In genomic region chr4:133146574-133147198, GRCh38 we compare ENCODE assay signal across 8 cellular contexts.
DNase-seq lines count a peak whose midpoint lies in the region; ATAC-seq and TF ChIP-seq lines count a peak whose summit lies in the region.

No MANE protein-coding gene starts in this region.

- peak overlapping the region; percentile 27 for H3K4me3 ChIP-seq in iPS-11a (ENCODE audit: low read depth, low read length)

- no peak for ATAC-seq in GM21737 (IDR thresholded peaks at IDR 0.05; ENCODE audit: unreplicated experiment)

- peak; percentile 77 for DNase-seq in DMS53 (lab: John Stamatoyannopoulos, UW)
- peak; percentile 53 for DNase-seq in GM20000 (ENCODE audit: low spot score)
- DNase-seq in NAMALWA (ENCODE audit: low spot score): peak; percentile 83
- peak in 55 of 58 donors; percentile 24 to 88 (median 68) for DNase-seq in anterior cingulate cortex (lab: John Stamatoyannopoulos, UW)
- DNase-seq in stimulated activated CD8-positive, alpha-beta memory T cell treated with anti-CD3 and anti-CD28 coated beads, Interleukin-4, amount 100 ng/mL, for 48 hours: peak; percentile 49
- DNase-seq in stimulated activated CD4-positive, alpha-beta T cell treated with anti-CD3 and anti-CD28 coated beads, Interleukin-4, amount 100 ng/mL, for 1 hour: no peak

- peak; percentile 85 for TF ChIP-seq CTCF in GM20000 (IDR thresholded peaks at IDR 0.05; ENCODE audit: extremely low read depth, missing control alignments)
